In genomic region chr14:105022276-105022670, GRCh38 we compare ENCODE assay signal across 8 cellular contexts. TPM values are rescaled to one million over a fixed set of nuclear protein-coding genes. Genes with fewer than 3 reads are reported as not detected.
DNase-seq lines count a peak whose midpoint lies in the region; ATAC-seq, FAIRE-seq and TF ChIP-seq lines count a peak whose summit lies in the region.

No MANE protein-coding gene starts in this region.

- intact Hi-C loops in gastrocnemius medialis (cut with DNase I; ENCODE audit: low total_unique reads) = loop anchor here (5.0 kb wide), 1 partner anchor 195 kb away; no protein-coding TSS in a partner anchor

- peak overlapping the region; percentile 61 for H3K27ac Mint-ChIP-seq in T-helper 1 cell treated with Interleukin-12 subunit alpha and Interleukin-12 subunit beta and Interleukin-4 antibody, amounts not matched to agents 30 μg/mL and 1 μg/mL, for 36 hours

- peak overlapping the region; percentile 85 for H3K4me3 Mint-ChIP-seq in T-helper 1 cell treated with Interleukin-12 subunit alpha and Interleukin-12 subunit beta and Interleukin-4 antibody, amounts not matched to agents 30 μg/mL and 1 μg/mL, for 36 hours

- no peaks in the 10 kb centered on the region for H3K27me3 Mint-ChIP-seq in T-helper 1 cell treated with Interleukin-12 subunit alpha and Interleukin-12 subunit beta and Interleukin-4 antibody, amounts not matched to agents 30 μg/mL and 1 μg/mL, for 36 hours (ENCODE audit: low read depth)

- H3K27ac ChIP-seq in RWPE1 (peak overlapping the region; percentile 94), epithelial cell of prostate (peak overlapping the region; percentile 99), gastrocnemius medialis (peak overlapping the region in 1 of 4 donors; percentile 75)

- H3K9me3 ChIP-seq in gastrocnemius medialis = no peaks in the 10 kb centered on the region

- DNase-seq in T-helper 1 cell (no peak), RWPE1 (ENCODE audit: low spot score) (no peak), epithelial cell of prostate (ENCODE audit: low read depth, low spot score) (no peak), gastrocnemius medialis (no peak), HTR-8/SVneo (ENCODE audit: insufficient read length, low spot score) (no peak)

- POLR2A ChIA-PET in RWPE1 (lab: Yijun Ruan, JAX; ENCODE audit: low non-redundant PET) = interaction anchor here (0.6 kb wide), 1 partner anchor 279 kb away, joined by 4 read pairs; no protein-coding TSS in a partner anchor

- H3K4me1 ChIP-seq in gastrocnemius medialis = peaks cover 16 to 23% of the 10 kb centered on the region in 2 donors

- in situ Hi-C loops in gastrocnemius medialis (cut with MboI; ENCODE audit: low sequenced_read_pairs in 4 of 4) = no loop called here

- CTCF ChIA-PET in RWPE1 (lab: Yijun Ruan, JAX) = interaction anchor here (0.6 kb wide), 3 partner anchors 47 to 1461 kb away, joined by 3 read pairs; no protein-coding TSS in a partner anchor

- H3K36me3 Mint-ChIP-seq in T-helper 1 cell treated with Interleukin-12 subunit alpha and Interleukin-12 subunit beta and Interleukin-4 antibody, amounts not matched to agents 30 μg/mL and 1 μg/mL, for 36 hours (ENCODE audit: low read depth) = peaks cover 17% of the 10 kb centered on the region

- ATAC-seq in gastrocnemius medialis (no peak), GM19351 (IDR thresholded peaks at IDR 0.05; ENCODE audit: unreplicated experiment) (no peak), HG02798 (IDR thresholded peaks at IDR 0.05; ENCODE audit: poor library complexity, unreplicated experiment) (no peak)

- H3K36me3 ChIP-seq in gastrocnemius medialis = no peaks in the 10 kb centered on the region

- no peak for TF ChIP-seq CTCF in RWPE1 (conservative IDR thresholded peaks at IDR 0.05; ENCODE audit: low read depth)
- TF ChIP-seq CTCF in gastrocnemius medialis (IDR thresholded peaks at IDR 0.05 in 4 of 5, conservative IDR thresholded peaks at IDR 0.05 in 1 of 5) = no peak

- TF ChIP-seq POLR2A in gastrocnemius medialis (IDR thresholded peaks at IDR 0.05) = no peak

- FAIRE-seq in HTR-8/SVneo (lab: Jason Lieb, UNC) = no peak

- H3K27me3 ChIP-seq in gastrocnemius medialis = no peaks in the 10 kb centered on the region

- H3K9me3 Mint-ChIP-seq in T-helper 1 cell treated with Interleukin-12 subunit alpha and Interleukin-12 subunit beta and Interleukin-4 antibody, amounts not matched to agents 30 μg/mL and 1 μg/mL, for 36 hours = peaks cover 3% of the 10 kb centered on the region

- H3K4me1 Mint-ChIP-seq in T-helper 1 cell treated with Interleukin-12 subunit alpha and Interleukin-12 subunit beta and Interleukin-4 antibody, amounts not matched to agents 30 μg/mL and 1 μg/mL, for 36 hours (ENCODE audit: low read depth) = peaks cover 40% of the 10 kb centered on the region

- H3K4me3 ChIP-seq in gastrocnemius medialis = peak overlapping the region in 3 of 4 donors; percentile 70 to 83 (median 70)

RNA-seq across cellular contexts. Expression of gene CDCA4, which starts 1.4 kb away (rescaled TPM):
- total RNA-seq in gastrocnemius medialis = 1 to 10 TPM in 3 of 4 donors, under 1 TPM in 1; 0.71 to 2.2 (median 1.8) TPM

RNA-seq across cellular contexts. Expression of gene CLBA1, which starts 36.7 kb away (rescaled TPM):
- 1 to 10 TPM in 3 of 4 donors, under 1 TPM in 1; 0.71 to 4.0 (median 3.3) TPM for total RNA-seq in gastrocnemius medialis

RNA-seq across cellular contexts. Expression of gene GPR132, which starts 43.0 kb away (rescaled TPM):
- under 1 TPM; 0.07 to 0.61 (median 0.26) TPM for total RNA-seq in gastrocnemius medialis

RNA-seq across cellular contexts. Expression of gene AHNAK2, which starts 44.1 kb away (rescaled TPM):
- total RNA-seq in gastrocnemius medialis = 1 to 10 TPM; 2.0 to 8.6 (median 3.4) TPM
